27 cellular contexts compared by ENCODE assay signal in genomic region chr7:88230646-88231045, GRCh38. TPM values are rescaled to one million over a fixed set of nuclear protein-coding genes. Genes with fewer than 3 reads are reported as not detected.
DNase-seq lines count a peak whose midpoint lies in the region; ATAC-seq, FAIRE-seq and TF ChIP-seq lines count a peak whose summit lies in the region.
"Had no signal": no experiment of that assay in that cellular context is flagged by ENCODE, and none has a peak within 500 bp of the region (broad histone marks: within the 10 kb centered on the region; RNA-seq: fewer than 3 reads in every experiment).

No MANE protein-coding gene starts in this region.

- H3K4me1 ChIP-seq in IMR-90 (ENCODE audit: control insufficient read depth, insufficient read depth, low read length) (no peaks in the 10 kb centered on the region), mucosa of descending colon (ENCODE audit: low read depth) (peaks cover 7% of the 10 kb centered on the region), trophoblast cell (ENCODE audit: control insufficient read depth in 1 of 2, insufficient read depth in 2 of 2, low read length in 2 of 2) (peaks cover 0 to 2% of the 10 kb centered on the region in 2 experiments)
- H3K4me1 ChIP-seq in naive thymus-derived CD4-positive, alpha-beta T cell (ENCODE audit: control insufficient read depth in 2 of 2, insufficient read depth in 2 of 2, low read length in 2 of 2), result no peaks in the 10 kb centered on the region
- H3K4me1 ChIP-seq: BE2C had no signal

- H4K5ac ChIP-seq in IMR-90 (ENCODE audit: low read depth, low read length), result no peak overlapping the region

- TF ChIP-seq CTCF in IMR-90 (conservative IDR thresholded peaks at IDR 0.05; ENCODE audit: low read depth, low read length), result no peak
- TF ChIP-seq CTCF in mucosa of descending colon (IDR thresholded peaks at IDR 0.05), result no peak

- DNase-seq in IMR-90, result no peak
- peak in 2 of 3 donors; percentile 41 to 64 for DNase-seq in mucosa of descending colon
- DNase-seq in trophoblast cell, result peak; percentile 37 to 69
- no peak for DNase-seq in urothelium cell line (ENCODE audit: low spot score)
- no peak for DNase-seq in UCSD-AML1 (lab: John Stamatoyannopoulos, UW; ENCODE audit: unreplicated experiment)
- no peak for DNase-seq in naive thymus-derived CD4-positive, alpha-beta T cell
- no peak for DNase-seq in GM19240 (ENCODE audit: insufficient read length, low spot score)
- DNase-seq: 8988T; ACHN; AML-193; BE2C; CD4-positive, alpha-beta T cell; CD8-positive, alpha-beta memory T cell; DMS 273 treated with DMSO at 0.1 percent for 48 hours; DMS79; EL; GDM1; H7; HFFc6 had no signal

- no peaks in the 10 kb centered on the region for H3K4me1 Mint-ChIP-seq in naive thymus-derived CD4-positive, alpha-beta T cell
- H3K4me1 Mint-ChIP-seq: CD8-positive, alpha-beta memory T cell had no signal

- H3K9me3 ChIP-seq in IMR-90 (ENCODE audit: control insufficient read depth, insufficient read depth, low read length) (no peaks in the 10 kb centered on the region), mucosa of descending colon (no peaks in the 10 kb centered on the region), trophoblast cell (ENCODE audit: insufficient read depth, low read depth, low read length) (no peaks in the 10 kb centered on the region)
- H3K9me3 ChIP-seq in naive thymus-derived CD4-positive, alpha-beta T cell (ENCODE audit: control insufficient read depth in 2 of 3, low read length in 3 of 3), result no peaks in the 10 kb centered on the region
- H3K9me3 ChIP-seq: BE2C had no signal

- no peak overlapping the region for H2BK20ac ChIP-seq in IMR-90 (ENCODE audit: low read depth, low read length)

- no peak overlapping the region for H4K91ac ChIP-seq in IMR-90 (ENCODE audit: insufficient read depth, low read depth, low read length)
- H4K91ac ChIP-seq in trophoblast cell (ENCODE audit: low read depth, low read length), result no peak overlapping the region

- H3K27ac Mint-ChIP-seq in naive thymus-derived CD4-positive, alpha-beta T cell, result no peak overlapping the region
- H3K27ac Mint-ChIP-seq: CD4-positive, alpha-beta T cell; CD8-positive, alpha-beta memory T cell; HFFc6 had no signal

- FAIRE-seq in urothelium cell line (lab: Jason Lieb, UNC), result peak; percentile 84
- FAIRE-seq: D721Med, GM12878, GM18507, H1 had no signal

- H3K36me3 ChIP-seq in IMR-90 (ENCODE audit: control insufficient read depth, insufficient read depth, low read length), result no peaks in the 10 kb centered on the region
- H3K36me3 ChIP-seq in mucosa of descending colon (ENCODE audit: low read depth), result no peaks in the 10 kb centered on the region
- H3K36me3 ChIP-seq in trophoblast cell (ENCODE audit: control insufficient read depth in 1 of 2, insufficient read depth in 2 of 2, low read length in 2 of 2), result no peaks in the 10 kb centered on the region
- no peaks in the 10 kb centered on the region for H3K36me3 ChIP-seq in naive thymus-derived CD4-positive, alpha-beta T cell (ENCODE audit: control insufficient read depth in 2 of 3, insufficient read depth in 3 of 3, low read length in 3 of 3)
- H3K36me3 ChIP-seq: BE2C; BLaER1 treated with 17β-estradiol and CSF1 and Interleukin-3, amounts not matched to agents 10 nM and 100 nM had no signal

- H2BK15ac ChIP-seq in IMR-90 (ENCODE audit: low read depth, low read length), result no peak overlapping the region

- H3K18ac ChIP-seq in IMR-90 (ENCODE audit: low read depth, low read length) (no peak overlapping the region), trophoblast cell (ENCODE audit: low read length) (no peak overlapping the region)

- H2AK9ac ChIP-seq in IMR-90 (replicated peaks; ENCODE audit: low read depth, low read length, poor library complexity), result no peak overlapping the region

- dilution Hi-C loops in IMR-90 (cut with HindIII; ENCODE audit: low sequenced_read_pairs, unreplicated experiment), result no loop called here

- no peak overlapping the region for H4K12ac ChIP-seq in trophoblast cell (ENCODE audit: low read depth, low read length)

- no peaks in the 10 kb centered on the region for H3K9me1 ChIP-seq in IMR-90 (ENCODE audit: insufficient read depth, low read length)

- TF ChIP-seq RAD21 in IMR-90 (IDR thresholded peaks at IDR 0.05; ENCODE audit: low read length), result no peak

- H2BK120ac ChIP-seq in IMR-90 (ENCODE audit: low read depth, low read length) (no peak overlapping the region), trophoblast cell (ENCODE audit: insufficient read depth, low read length, poor library complexity) (no peak overlapping the region)

- POLR2A ChIA-PET in IMR-90 (lab: Charles Lee; ENCODE audit: unreplicated experiment), result no interaction called here
- POLR2A ChIA-PET in naive thymus-derived CD4-positive, alpha-beta T cell (lab: Charles Lee), result no interaction called here

- H3K36me3 Mint-ChIP-seq in naive thymus-derived CD4-positive, alpha-beta T cell, result peaks cover 0 to 4% (median 0%) of the 10 kb centered on the region in 5 donors
- H3K36me3 Mint-ChIP-seq: CD14-positive monocyte had no signal

- in situ Hi-C loops in IMR-90 (cut with MboI; ENCODE audit: low sequenced_read_pairs), result no loop called here

- H2AK5ac ChIP-seq in IMR-90 (ENCODE audit: low read depth, low read length) (no peak overlapping the region), trophoblast cell (ENCODE audit: low read length) (no peak overlapping the region)

- intact Hi-C loops in IMR-90 (cut with micrococcal nuclease), result no loop called here
- intact Hi-C loops in mucosa of descending colon (cut with DNase I, micrococcal nuclease), result no loop called here
- intact Hi-C loops in naive thymus-derived CD4-positive, alpha-beta T cell (cut with micrococcal nuclease), result no loop called here

- no peak for ATAC-seq in IMR-90 (ENCODE audit: low read depth)
- ATAC-seq in mucosa of descending colon, result peak; percentile 60
- ATAC-seq in naive thymus-derived CD4-positive, alpha-beta T cell, result no peak
- ATAC-seq: A549, GM12878, HCT116 had no signal

- H3K4me3 Mint-ChIP-seq in naive thymus-derived CD4-positive, alpha-beta T cell, result no peak overlapping the region
- H3K4me3 Mint-ChIP-seq: CD14-positive monocyte; CD4-positive, alpha-beta T cell; CD8-positive, alpha-beta memory T cell; HFFc6 had no signal

- H3K79me2 ChIP-seq in trophoblast cell (ENCODE audit: control insufficient read depth, insufficient read depth, low read length, poor library complexity), result no peaks in the 10 kb centered on the region

- H2BK12ac ChIP-seq in trophoblast cell (ENCODE audit: low read length), result no peak overlapping the region

- H3K23ac ChIP-seq in IMR-90 (ENCODE audit: low read depth, low read length) (no peak overlapping the region), trophoblast cell (ENCODE audit: low read length) (no peak overlapping the region)

- H3K27me3 ChIP-seq in IMR-90 (ENCODE audit: control insufficient read depth, insufficient read depth, low read length), result no peaks in the 10 kb centered on the region
- H3K27me3 ChIP-seq in trophoblast cell (ENCODE audit: insufficient read depth, low read length), result no peaks in the 10 kb centered on the region
- H3K27me3 ChIP-seq in naive thymus-derived CD4-positive, alpha-beta T cell (ENCODE audit: control insufficient read depth in 2 of 2, insufficient read depth in 2 of 2, low read length in 2 of 2), result no peaks in the 10 kb centered on the region
- H3K27me3 ChIP-seq: BE2C had no signal

- H3K4me2 ChIP-seq in IMR-90 (ENCODE audit: low read depth, low read length) (no peak overlapping the region), trophoblast cell (ENCODE audit: low read length) (no peak overlapping the region)
- H3K4me2 ChIP-seq: A549 had no signal

- H3K4me3 ChIP-seq in IMR-90 (ENCODE audit: insufficient read depth, low read depth, low read length) (no peak overlapping the region), mucosa of descending colon (no peak overlapping the region), trophoblast cell (ENCODE audit: low read depth, low read length) (no peak overlapping the region)
- H3K4me3 ChIP-seq in naive thymus-derived CD4-positive, alpha-beta T cell (ENCODE audit: low read length), result no peak overlapping the region
- H3K4me3 ChIP-seq: A549; BLaER1 treated with 17β-estradiol and CSF1 and Interleukin-3, amounts not matched to agents 10 nM and 100 nM; GM12878 had no signal

- H3K79me1 ChIP-seq in IMR-90 (ENCODE audit: low read depth in 1 of 2, low read length in 2 of 2) (no peaks in the 10 kb centered on the region), trophoblast cell (ENCODE audit: low read length) (no peaks in the 10 kb centered on the region)

- H3K56ac ChIP-seq in IMR-90 (ENCODE audit: extremely low read depth, insufficient read depth, low read length), result no peak overlapping the region

- CTCF ChIA-PET in IMR-90 (lab: Yijun Ruan, JAX), result no interaction called here
- CTCF ChIA-PET in naive thymus-derived CD4-positive, alpha-beta T cell (lab: Charles Lee), result no interaction called here

- H4K8ac ChIP-seq in IMR-90 (ENCODE audit: low read depth in 2 of 2, low read length in 2 of 2) (no peak overlapping the region), trophoblast cell (ENCODE audit: low read depth, low read length) (no peak overlapping the region)

- H3K27ac ChIP-seq in IMR-90 (ENCODE audit: insufficient read depth, low read length) (no peak overlapping the region), trophoblast cell (ENCODE audit: low read depth, low read length) (no peak overlapping the region)
- no peak overlapping the region for H3K27ac ChIP-seq in naive thymus-derived CD4-positive, alpha-beta T cell (ENCODE audit: low read depth, low read length)
- H3K27ac ChIP-seq: A549; BLaER1 treated with 17β-estradiol and CSF1 and Interleukin-3, amounts not matched to agents 10 nM and 100 nM had no signal

- H4K20me1 ChIP-seq in IMR-90 (ENCODE audit: insufficient read depth, low read length), result no peaks in the 10 kb centered on the region
- H4K20me1 ChIP-seq: BLaER1 treated with 17β-estradiol and CSF1 and Interleukin-3, amounts not matched to agents 10 nM and 100 nM had no signal

- WGBS in IMR-90 (ENCODE audit: extremely low coverage in 2 of 2, insufficient read length in 1 of 2), 2 experiments, result 44 to 100% methylated on average over 1 to 3 of the region's 5 CpGs
- 100% methylated on average over 3 of the region's 5 CpGs for WGBS in trophoblast cell (ENCODE audit: extremely low coverage, insufficient coverage, insufficient read length)

- H2BK5ac ChIP-seq in IMR-90 (ENCODE audit: low read depth, low read length, poor library complexity, severe bottlenecking) (peak overlapping the region; percentile 24), trophoblast cell (ENCODE audit: low read depth, low read length, poor library complexity) (no peak overlapping the region)

- H3K9me3 Mint-ChIP-seq in naive thymus-derived CD4-positive, alpha-beta T cell, result peaks cover 2 to 15% (median 11%) of the 10 kb centered on the region in 11 donors
- H3K9me3 Mint-ChIP-seq: CD4-positive, alpha-beta T cell; HFFc6 had no signal

- H3K14ac ChIP-seq in IMR-90 (replicated peaks; ENCODE audit: low read depth, low read length) (no peak overlapping the region), trophoblast cell (ENCODE audit: low read length) (no peak overlapping the region)

- no peak overlapping the region for H3K4ac ChIP-seq in IMR-90 (ENCODE audit: low read depth, low read length)
- no peak overlapping the region for H3K4ac ChIP-seq in trophoblast cell (ENCODE audit: low read depth, low read length)

- H2AFZ ChIP-seq in IMR-90 (replicated peaks; ENCODE audit: low read length, poor library complexity) (peak overlapping the region; percentile 7), trophoblast cell (ENCODE audit: insufficient read depth, low read length, poor library complexity) (no peak overlapping the region)

- no peak for TF ChIP-seq POLR2A in IMR-90 (IDR thresholded peaks at IDR 0.05; ENCODE audit: low read depth, low read length)

- no TSS peak for BruUV-seq in IMR-90 (replicated peaks; lab: Mats Ljungman, UMichigan)

- H3K27me3 Mint-ChIP-seq in naive thymus-derived CD4-positive, alpha-beta T cell, result peaks cover 20 to 37% (median 27%) of the 10 kb centered on the region in 5 donors

- H3K9ac ChIP-seq in IMR-90 (ENCODE audit: low read depth, low read length) (no peak overlapping the region), trophoblast cell (ENCODE audit: low read length) (no peak overlapping the region)
- H3K9ac ChIP-seq: BLaER1 treated with 17β-estradiol and CSF1 and Interleukin-3, amounts not matched to agents 10 nM and 100 nM had no signal

RNA-seq across cellular contexts. Expression of gene SRI, which starts 10.8 kb away (rescaled TPM):
- total RNA-seq in IMR-90 (2012; rRNA removed) (83.3 and 111 TPM in 2 replicates), mucosa of descending colon (100 to 1,000 TPM; 369 to 809 (median 670) TPM)
- 115 and 126 TPM in 2 replicates for polyA plus RNA-seq in IMR-90 (2012; rRNA removed)
- polyA plus RNA-seq in IMR-90 (2012; cell fraction: cytosol; rRNA removed), result 17.9 and 26.0 TPM in 2 replicates
- polyA plus RNA-seq in IMR-90 (2012; cell fraction: nucleus; rRNA removed; ENCODE audit: low replicate concordance), result 7.7 and 72.2 TPM in 2 replicates
- polyA plus RNA-seq in trophoblast cell (2013), result 82.4 and 82.5 TPM in 2 replicates
- total RNA-seq in naive thymus-derived CD4-positive, alpha-beta T cell, result 100 to 1,000 TPM in 1 of 5 experiments, 10 to 100 TPM in 4; 39.9 to 131 (median 60.0) TPM
- 100 to 1,000 TPM; 183 to 209 TPM for polyA plus RNA-seq in naive thymus-derived CD4-positive, alpha-beta T cell

Comparison
In these comparisons a context has a peak if more than half of its experiments do, and no peak if none do; other contexts are left out.
1. DNase-seq: peak in mucosa of descending colon (2 of 3) and trophoblast cell (2 of 2); none in IMR-90 (single experiment), urothelium cell line (single experiment), UCSD-AML1 (single experiment), naive thymus-derived CD4-positive, alpha-beta T cell (0 of 9) and GM19240 (single experiment).